ENCODE assay signal across 9 cellular contexts in genomic region chr5:114447084-114447773, GRCh38.
DNase-seq lines count a peak whose midpoint lies in the region; ATAC-seq, FAIRE-seq and TF ChIP-seq lines count a peak whose summit lies in the region.
"Had no signal": no experiment of that assay in that cellular context is flagged by ENCODE, and none has a peak within 500 bp of the region (broad histone marks: within the 10 kb centered on the region; RNA-seq: fewer than 3 reads in every experiment).

No MANE protein-coding gene starts in this region.

- TF ChIP-seq EP300 in ovary (IDR thresholded peaks at IDR 0.05) = no peak

- no peak overlapping the region for H2AFZ ChIP-seq in fibroblast of lung (ENCODE audit: low read length)

- no peaks in the 10 kb centered on the region for H3K4me1 ChIP-seq in BE2C
- H3K4me1 ChIP-seq in fibroblast of lung (ENCODE audit: control insufficient read depth, extremely low read depth, insufficient read depth, low read length) = no peaks in the 10 kb centered on the region
- no peaks in the 10 kb centered on the region for H3K4me1 ChIP-seq in ovary (ENCODE audit: insufficient read depth)

- intact Hi-C loops in ovary (cut with DNase I) = loop anchor here in 1 of 4 donors (10.0 kb wide), 1 partner anchor 822 kb away; no protein-coding TSS in a partner anchor

- TF ChIP-seq POLR2A in NB4 (IDR thresholded peaks at IDR 0.05; ENCODE audit: extremely low read depth, insufficient read length) (no peak), GM12891 (IDR thresholded peaks at IDR 0.05; ENCODE audit: low read depth, low read length) (no peak), ovary (IDR thresholded peaks at IDR 0.05) (no peak)

- FAIRE-seq in GM12891 (lab: Jason Lieb, UNC) = no peak

- TF ChIP-seq CTCF in BE2C (IDR thresholded peaks at IDR 0.05; ENCODE audit: low read depth, low read length) (peak; percentile 38), NB4 (IDR thresholded peaks at IDR 0.05; ENCODE audit: low read depth, low read length) (peak; percentile 22), fibroblast of lung (conservative IDR thresholded peaks at IDR 0.05 in 1 of 2, IDR thresholded peaks at IDR 0.05 in 1 of 2; ENCODE audit: low read depth in 1 of 2, low read length in 2 of 2) (peak; percentile 21 to 45), ovary (IDR thresholded peaks at IDR 0.05) (no peak)

- WGBS in ovary, 3 donors = 67 to 70% (median 70%) methylated on average over 1 of the region's 1 CpG

- H3K27ac ChIP-seq in fibroblast of lung (ENCODE audit: insufficient read depth, low read length) (no peak overlapping the region), ovary (no peak overlapping the region)

- H3K9ac ChIP-seq in fibroblast of lung (ENCODE audit: insufficient read depth, low read length) = no peak overlapping the region

- no peaks in the 10 kb centered on the region for H4K20me1 ChIP-seq in fibroblast of lung (ENCODE audit: control insufficient read depth, extremely low read depth, insufficient read depth, low read length)

- H3K4me2 ChIP-seq in fibroblast of lung (ENCODE audit: extremely low read depth, insufficient read depth, low read length) = no peak overlapping the region

- no peak for DNase-seq in BE2C
- DNase-seq in NB4 (ENCODE audit: low read depth) = peak; percentile 23
- peak in 1 of 2 donors; percentile 15 for DNase-seq in fibroblast of lung (ENCODE audit: low read depth in 2 of 2)
- DNase-seq in GM12891 (ENCODE audit: insufficient read length, low spot score) = no peak
- no peak for DNase-seq in activated CD8-positive, alpha-beta memory T cell treated with anti-CD3 and anti-CD28 coated beads, Interleukin-2, amount 50 U/mL, for 48 hours
- no peak for DNase-seq in stimulated activated CD4-positive, alpha-beta T cell treated with anti-CD3 and anti-CD28 coated beads, Interleukin-4, amount 100 ng/mL, for 24 hours
- no peak for DNase-seq in ovary
- DNase-seq: activated CD4-positive, alpha-beta T cell treated with anti-CD3 and anti-CD28 coated beads, Interleukin-2, amount 50 U/mL, for 48 hours had no signal

- H3K4me3 ChIP-seq in BE2C (ENCODE audit: low read depth, low read length) = no peak overlapping the region
- no peak overlapping the region for H3K4me3 ChIP-seq in NB4 (ENCODE audit: low read depth, low read length)
- no peak overlapping the region for H3K4me3 ChIP-seq in fibroblast of lung (replicated peaks in 1 of 4; ENCODE audit: control extremely low read depth in 1 of 4, insufficient read depth in 1 of 4, low read depth in 3 of 4, low read length in 4 of 4)
- H3K4me3 ChIP-seq in ovary = no peak overlapping the region

- no peaks in the 10 kb centered on the region for H3K36me3 ChIP-seq in BE2C
- H3K36me3 ChIP-seq in fibroblast of lung (ENCODE audit: control insufficient read depth, insufficient read depth, low read length) = no peaks in the 10 kb centered on the region
- no peaks in the 10 kb centered on the region for H3K36me3 ChIP-seq in ovary

- H3K27me3 ChIP-seq in BE2C (no peaks in the 10 kb centered on the region; the same call in none of the 2 replicates), fibroblast of lung (ENCODE audit: control insufficient read depth, insufficient read depth, low read length) (no peaks in the 10 kb centered on the region), ovary (no peaks in the 10 kb centered on the region)

- ATAC-seq in GM19351 (IDR thresholded peaks at IDR 0.05; ENCODE audit: unreplicated experiment) = peak; percentile 56

- H3K79me2 ChIP-seq in fibroblast of lung (ENCODE audit: control insufficient read depth, insufficient read depth, low read length) = no peaks in the 10 kb centered on the region

- H3K9me3 ChIP-seq in BE2C = no peaks in the 10 kb centered on the region
- no peaks in the 10 kb centered on the region for H3K9me3 ChIP-seq in fibroblast of lung (ENCODE audit: control insufficient read depth, insufficient read depth, low read depth, low read length)
- H3K9me3 ChIP-seq in ovary = no peaks in the 10 kb centered on the region

TF ChIP-seq in GM12891, 5 proteins besides CTCF, POLR2A, EP300 and RAD21:
- TF ChIP-seq POU2F2 (IDR thresholded peaks at IDR 0.05; ENCODE audit: low read depth, low read length) = no peak
- TF ChIP-seq TAF1 (IDR thresholded peaks at IDR 0.05; ENCODE audit: low read depth, low read length) = no peak
- TF ChIP-seq PAX5 (IDR thresholded peaks at IDR 0.05; ENCODE audit: insufficient read depth, low read length, severe bottlenecking) = no peak
- no peak for TF ChIP-seq SPI1 (IDR thresholded peaks at IDR 0.05; ENCODE audit: low read depth, low read length)

Comparison
In these comparisons a context has a peak if more than half of its experiments do, and no peak if none do; other contexts are left out.
1. CTCF ChIP-seq: peak in BE2C (single experiment), NB4 (single experiment) and fibroblast of lung (2 of 2); none in ovary (0 of 3).